ENCODE assay signal across 8 cellular contexts in the genomic region with DNA sequence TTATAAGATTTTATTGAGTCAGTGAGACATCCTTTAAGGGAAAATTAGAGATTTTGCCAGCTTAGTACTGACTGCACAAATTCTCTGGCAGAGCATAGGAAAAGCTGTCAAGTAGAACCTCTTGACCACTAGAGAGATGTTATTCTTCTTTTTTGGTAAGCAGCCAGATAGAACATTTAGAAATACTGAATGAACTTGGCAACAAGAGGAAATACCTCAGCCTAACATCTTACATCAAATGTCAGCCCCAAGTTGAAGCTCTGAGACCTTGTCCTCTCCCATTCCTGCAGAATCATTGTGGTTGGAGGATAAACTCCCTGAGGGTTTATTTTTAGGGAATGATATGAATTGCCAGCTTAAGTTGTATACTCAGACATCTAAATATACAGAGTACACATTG. TPM values are rescaled to one million over a fixed set of nuclear protein-coding genes. Genes with fewer than 3 reads are reported as not detected.
A peak's percentile ranks its signal among the peaks of the same experiment; 100 is the strongest.
DNase-seq lines count a peak whose midpoint lies in the region; ATAC-seq and TF ChIP-seq lines count a peak whose summit lies in the region.

No MANE protein-coding gene starts in this region.

- no peak for TF ChIP-seq CTCF in parathyroid adenoma (IDR thresholded peaks at IDR 0.05)

- no peaks in the 10 kb centered on the region for H3K9me3 ChIP-seq in parathyroid adenoma (ENCODE audit: control insufficient read depth, low read length)

- peaks cover 3% of the 10 kb centered on the region for H3K4me1 ChIP-seq in parathyroid adenoma

- peak overlapping the region; percentile 39 for H3K27ac ChIP-seq in parathyroid adenoma

- no peaks in the 10 kb centered on the region for H3K27me3 ChIP-seq in parathyroid adenoma (ENCODE audit: control insufficient read depth, insufficient read depth, low read length)

- no peak overlapping the region for H2AFZ ChIP-seq in parathyroid adenoma

- ATAC-seq in GM19324 (IDR thresholded peaks at IDR 0.05; ENCODE audit: low FRiP score, unreplicated experiment) (no peak), HG02981 (IDR thresholded peaks at IDR 0.05; ENCODE audit: unreplicated experiment) (no peak)

- H3K4me3 ChIP-seq in parathyroid adenoma (ENCODE audit: low read depth, low read length), result no peak overlapping the region

- no peak overlapping the region for H3K9ac ChIP-seq in parathyroid adenoma

- H3K4me2 ChIP-seq in parathyroid adenoma (ENCODE audit: low read length), result no peak overlapping the region

- DNase-seq in COR-L47 (lab: John Stamatoyannopoulos, UW) (peak; percentile 7), RPMI7951 (ENCODE audit: low read depth) (peak; percentile 88), fibroblast of the conjunctiva (ENCODE audit: low read depth) (peak; percentile 98), SK-N-DZ (ENCODE audit: low spot score) (no peak)
- no peak for DNase-seq in activated CD4-positive, alpha-beta T cell treated with anti-CD3 and anti-CD28 coated beads for 4 hours

- H3K79me2 ChIP-seq in parathyroid adenoma, result no peaks in the 10 kb centered on the region

- no peaks in the 10 kb centered on the region for H3K36me3 ChIP-seq in parathyroid adenoma (ENCODE audit: control insufficient read depth, insufficient read depth, low read length)

RNA-seq across cellular contexts. Expression of gene MIGA1, which starts 53.4 kb away (rescaled TPM):
- 11.1 and 14.7 TPM in 2 replicates for total RNA-seq in RPMI7951 (2014; rRNA removed; shearing (Covaris generic))
- polyA plus RNA-seq in SK-N-DZ (2014; cell fraction: cytosol; rRNA removed), result 5.1 and 5.7 TPM in 2 replicates
- 2.1 and 3.5 TPM in 2 replicates for polyA plus RNA-seq in SK-N-DZ (2014; cell fraction: nucleus; rRNA removed)

RNA-seq across cellular contexts. Expression of gene NEXN, which starts 55.5 kb away (rescaled TPM):
- total RNA-seq in RPMI7951 (2014; rRNA removed; shearing (Covaris generic)), result 1.7 and 3.4 TPM in 2 replicates
- polyA plus RNA-seq in SK-N-DZ (2014; cell fraction: cytosol; rRNA removed), result not detected in 2 replicates
- 0.15 and 0.55 TPM in 2 replicates for polyA plus RNA-seq in SK-N-DZ (2014; cell fraction: nucleus; rRNA removed)

Comparison
In these comparisons a context has a peak if more than half of its experiments do, and no peak if none do; other contexts are left out.
1. DNase-seq: peak in COR-L47 (single experiment), RPMI7951 (single experiment) and fibroblast of the conjunctiva (single experiment); none in SK-N-DZ (single experiment) and activated CD4-positive, alpha-beta T cell treated with anti-CD3 and anti-CD28 coated beads for 4 hours (0 of 2).